Comparison of ENCODE assay signal across 1 cellular context in the genomic region with DNA sequence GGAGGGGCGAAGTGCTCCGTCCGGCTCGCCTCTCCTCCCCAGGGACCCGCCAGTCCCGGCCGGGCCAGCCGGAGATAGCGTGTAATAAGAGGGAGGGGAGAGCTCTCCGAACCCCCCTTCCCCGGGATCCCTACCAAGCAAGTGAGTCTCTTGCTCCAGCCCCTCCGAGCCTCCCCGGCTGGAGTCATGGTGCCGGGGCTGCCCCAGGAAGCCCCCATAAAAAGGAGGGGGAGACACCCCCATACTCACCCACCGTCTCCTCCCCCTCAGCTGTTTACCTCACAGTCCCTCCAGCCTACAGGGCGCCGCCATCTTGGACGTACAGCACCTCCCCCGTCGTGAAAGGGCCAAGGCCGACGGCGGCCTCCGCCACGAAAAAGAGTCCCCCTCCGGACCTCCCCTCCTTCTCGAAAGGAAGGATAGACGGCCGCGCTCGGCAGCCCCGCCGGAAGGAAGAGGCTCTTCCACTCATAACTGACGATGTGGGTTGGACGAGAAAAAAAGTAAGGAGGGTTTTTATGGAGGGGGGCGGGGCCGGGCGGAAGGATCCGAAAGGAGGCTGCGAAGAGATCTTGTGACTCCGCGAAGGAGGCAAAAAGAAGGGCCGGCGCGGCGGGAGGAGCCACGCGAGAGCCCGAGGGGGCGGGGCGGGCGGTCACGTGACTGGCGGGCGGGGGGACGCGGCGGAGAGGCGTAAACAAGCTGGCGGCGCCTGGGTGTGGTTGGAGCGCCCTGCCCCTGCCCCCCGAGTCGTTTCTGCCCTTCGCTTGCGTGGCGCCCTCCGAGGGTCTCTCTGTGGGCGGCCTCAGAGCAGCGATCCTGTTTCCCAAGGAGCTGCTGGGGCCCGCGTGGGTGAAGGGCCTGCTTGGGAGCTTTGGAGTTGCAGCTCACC.
A peak's percentile ranks its signal among the peaks of the same experiment; 100 is the strongest.
TF ChIP-seq lines count a peak whose summit lies in the region.

Gene TSC1 (minus strand): TSS at position 323 of the 892 bp plus-strand sequence. CDS start 15,744 bp downstream, outside the sequence.

TF ChIP-seq in GM12878, 131 proteins besides CTCF, POLR2A, EP300 and RAD21 (continued from another document and continues in another):
- TF ChIP-seq JUND (IDR thresholded peaks at IDR 0.05; ENCODE audit: low read depth, low read length) (no peak), ETV6 (conservative IDR thresholded peaks at IDR 0.05 in 1 of 2, IDR thresholded peaks at IDR 0.05 in 1 of 2; ENCODE audit: borderline replicate concordance in 1 of 2, low read depth in 1 of 2) (0 out of 4 replicates have a peak, but pooled peaks of 1 of the 2 experiments have one; percentile 36), HDAC6 (IDR thresholded peaks at IDR 0.05; ENCODE audit: unreplicated experiment) (no peak), FOS (IDR thresholded peaks at IDR 0.05; ENCODE audit: borderline replicate concordance, extremely low read depth, insufficient read length) (no peak), NR2C1 (IDR thresholded peaks at IDR 0.05) (peak; percentile 76), FOXM1 (IDR thresholded peaks at IDR 0.05; ENCODE audit: low read depth, low read length) (no peak), ZNF687 (IDR thresholded peaks at IDR 0.05) (no peak), SP1 (IDR thresholded peaks at IDR 0.05; ENCODE audit: low read depth, low read length) (peak; percentile 85), IKZF2 (IDR thresholded peaks at IDR 0.05) (peak; percentile 56 to 67; a peak in 2 of 4 replicates), TAF1 (IDR thresholded peaks at IDR 0.05; ENCODE audit: borderline replicate concordance, low read depth, low read length) (peak; percentile 100), IRF5 (IDR thresholded peaks at IDR 0.05; ENCODE audit: borderline replicate concordance) (no peak), BCLAF1 (IDR thresholded peaks at IDR 0.05) (no peak), LARP7 (IDR thresholded peaks at IDR 0.05) (peak; percentile 69; the same call in 1 of the 2 replicates), SREBF2 (IDR thresholded peaks at IDR 0.05; ENCODE audit: low read length) (no peak), MEF2A (IDR thresholded peaks at IDR 0.05; ENCODE audit: insufficient read depth, low read depth, low read length) (no peak), SUZ12 (IDR thresholded peaks at IDR 0.05; ENCODE audit: unreplicated experiment) (no peak), RUNX3 (IDR thresholded peaks at IDR 0.05; ENCODE audit: low read length) (peak; percentile 45), GATAD2B (conservative IDR thresholded peaks at IDR 0.05; ENCODE audit: low read depth) (peak; percentile 58; the same call in 1 of the 2 replicates), NFIC (IDR thresholded peaks at IDR 0.05; ENCODE audit: low read depth, low read length) (no peak; the same call in 1 of the 2 replicates), E2F8 (IDR thresholded peaks at IDR 0.05; ENCODE audit: low read depth, partially characterized antibody) (peak; percentile 81), ESRRA (IDR thresholded peaks at IDR 0.05; ENCODE audit: low read length) (no peak), MLLT1 (IDR thresholded peaks at IDR 0.05) (peak; percentile 89), POLR2AphosphoS5 (IDR thresholded peaks at IDR 0.05; ENCODE audit: low read length) (peak; percentile 73), ZNF207 (IDR thresholded peaks at IDR 0.05; ENCODE audit: borderline replicate concordance) (peak; percentile 97; the same call in 1 of the 2 replicates), YY1 (IDR thresholded peaks at IDR 0.05; ENCODE audit: low read depth, low read length) (peak; percentile 99), MYB (IDR thresholded peaks at IDR 0.05; ENCODE audit: borderline replicate concordance, low read depth, low read length) (no peak), CHD2 (IDR thresholded peaks at IDR 0.05; ENCODE audit: borderline replicate concordance, low read depth, low read length) (peak; percentile 98), KDM1A (IDR thresholded peaks at IDR 0.05; ENCODE audit: borderline replicate concordance) (no peak)
- TF ChIP-seq, protein P1, sequence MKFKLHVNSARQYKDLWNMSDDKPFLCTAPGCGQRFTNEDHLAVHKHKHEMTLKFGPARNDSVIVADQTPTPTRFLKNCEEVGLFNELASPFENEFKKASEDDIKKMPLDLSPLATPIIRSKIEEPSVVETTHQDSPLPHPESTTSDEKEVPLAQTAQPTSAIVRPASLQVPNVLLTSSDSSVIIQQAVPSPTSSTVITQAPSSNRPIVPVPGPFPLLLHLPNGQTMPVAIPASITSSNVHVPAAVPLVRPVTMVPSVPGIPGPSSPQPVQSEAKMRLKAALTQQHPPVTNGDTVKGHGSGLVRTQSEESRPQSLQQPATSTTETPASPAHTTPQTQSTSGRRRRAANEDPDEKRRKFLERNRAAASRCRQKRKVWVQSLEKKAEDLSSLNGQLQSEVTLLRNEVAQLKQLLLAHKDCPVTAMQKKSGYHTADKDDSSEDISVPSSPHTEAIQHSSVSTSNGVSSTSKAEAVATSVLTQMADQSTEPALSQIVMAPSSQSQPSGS (IDR thresholded peaks at IDR 0.05; ENCODE audit: low read length), result no peak
- TF ChIP-seq, protein P2, sequence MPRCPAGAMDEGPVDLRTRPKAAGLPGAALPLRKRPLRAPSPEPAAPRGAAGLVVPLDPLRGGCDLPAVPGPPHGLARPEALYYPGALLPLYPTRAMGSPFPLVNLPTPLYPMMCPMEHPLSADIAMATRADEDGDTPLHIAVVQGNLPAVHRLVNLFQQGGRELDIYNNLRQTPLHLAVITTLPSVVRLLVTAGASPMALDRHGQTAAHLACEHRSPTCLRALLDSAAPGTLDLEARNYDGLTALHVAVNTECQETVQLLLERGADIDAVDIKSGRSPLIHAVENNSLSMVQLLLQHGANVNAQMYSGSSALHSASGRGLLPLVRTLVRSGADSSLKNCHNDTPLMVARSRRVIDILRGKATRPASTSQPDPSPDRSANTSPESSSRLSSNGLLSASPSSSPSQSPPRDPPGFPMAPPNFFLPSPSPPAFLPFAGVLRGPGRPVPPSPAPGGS (IDR thresholded peaks at IDR 0.05; ENCODE audit: borderline replicate concordance, insufficient read depth, low read depth, low read length, poor library complexity, severe bottlenecking), result no peak
- TF ChIP-seq, protein P3, sequence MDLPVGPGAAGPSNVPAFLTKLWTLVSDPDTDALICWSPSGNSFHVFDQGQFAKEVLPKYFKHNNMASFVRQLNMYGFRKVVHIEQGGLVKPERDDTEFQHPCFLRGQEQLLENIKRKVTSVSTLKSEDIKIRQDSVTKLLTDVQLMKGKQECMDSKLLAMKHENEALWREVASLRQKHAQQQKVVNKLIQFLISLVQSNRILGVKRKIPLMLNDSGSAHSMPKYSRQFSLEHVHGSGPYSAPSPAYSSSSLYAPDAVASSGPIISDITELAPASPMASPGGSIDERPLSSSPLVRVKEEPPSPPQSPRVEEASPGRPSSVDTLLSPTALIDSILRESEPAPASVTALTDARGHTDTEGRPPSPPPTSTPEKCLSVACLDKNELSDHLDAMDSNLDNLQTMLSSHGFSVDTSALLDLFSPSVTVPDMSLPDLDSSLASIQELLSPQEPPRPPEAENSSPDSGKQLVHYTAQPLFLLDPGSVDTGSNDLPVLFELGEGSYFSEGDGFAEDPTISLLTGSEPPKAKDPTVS (IDR thresholded peaks at IDR 0.05; ENCODE audit: low read depth, low read length), result peak; percentile 83
